ENCODE assay signal across 18 cellular contexts in genomic region chr6:126811307-126811706, GRCh38.
DNase-seq lines count a peak whose midpoint lies in the region; ATAC-seq, FAIRE-seq and TF ChIP-seq lines count a peak whose summit lies in the region.
"Had no signal": no experiment of that assay in that cellular context is flagged by ENCODE, and none has a peak within 500 bp of the region (broad histone marks: within the 10 kb centered on the region; RNA-seq: fewer than 3 reads in every experiment).

No MANE protein-coding gene starts in this region.

- no peak overlapping the region for H3K9ac ChIP-seq in GM23248
- H3K9ac ChIP-seq: BLaER1 treated with 17β-estradiol and CSF1 and Interleukin-3, amounts not matched to agents 10 nM and 100 nM had no signal

- H3K36me3 ChIP-seq in GM23248 (ENCODE audit: low read depth) (no peaks in the 10 kb centered on the region), gastroesophageal sphincter (no peaks in the 10 kb centered on the region)
- H3K36me3 ChIP-seq: BLaER1 treated with 17β-estradiol and CSF1 and Interleukin-3, amounts not matched to agents 10 nM and 100 nM; tibial nerve had no signal

- in situ Hi-C loops in GM23248 (cut with MboI), result no loop called here
- in situ Hi-C loops in GM13977 (cut with MboI; ENCODE audit: low pct_unique_long_range_greater_than_20kb, low sequenced_read_pairs, unreplicated experiment), result no loop called here

- TF ChIP-seq POLR2A in gastroesophageal sphincter (IDR thresholded peaks at IDR 0.05), result no peak

- H3K27me3 ChIP-seq in GM23248 (replicated peaks; ENCODE audit: insufficient read depth), result no peaks in the 10 kb centered on the region
- no peaks in the 10 kb centered on the region for H3K27me3 ChIP-seq in gastroesophageal sphincter
- H3K27me3 ChIP-seq in dorsolateral prefrontal cortex, result peaks cover 0 to 22% (median 0%) of the 10 kb centered on the region in 45 donors
- H3K27me3 ChIP-seq: BLaER1 treated with 17β-estradiol and CSF1 and Interleukin-3, amounts not matched to agents 10 nM and 100 nM; tibial nerve had no signal

- no peak for TF ChIP-seq EP300 in gastroesophageal sphincter (IDR thresholded peaks at IDR 0.05)

- no peak for FAIRE-seq in D721Med (lab: Jason Lieb, UNC)
- FAIRE-seq: H1 had no signal

- H3K4me1 ChIP-seq in GM23248 (ENCODE audit: insufficient read depth) (peaks cover 16% of the 10 kb centered on the region), gastroesophageal sphincter (peaks cover 0 to 29% (median 3%) of the 10 kb centered on the region in 3 donors)
- H3K4me1 ChIP-seq: BLaER1 treated with 17β-estradiol and CSF1 and Interleukin-3, amounts not matched to agents 10 nM and 100 nM had no signal

- intact Hi-C loops in sciatic nerve (cut with DNase I), result no loop called here
- intact Hi-C loops in dorsolateral prefrontal cortex (cut with DNase I), result no loop called here

- peak; percentile 62 for DNase-seq in GM23248
- peak; percentile 40 to 51 for DNase-seq in cardiac fibroblast (ENCODE audit: low read depth in 2 of 2)
- DNase-seq in sciatic nerve (ENCODE audit: low spot score), result no peak
- no peak for DNase-seq in D721Med (ENCODE audit: insufficient read length, low spot score)
- no peak for DNase-seq in dorsolateral prefrontal cortex
- DNase-seq in GM13977 (ENCODE audit: low spot score), result no peak
- DNase-seq: activated CD4-positive, alpha-beta T cell treated with anti-CD3 and anti-CD28 coated beads for 4 hours; activated effector memory CD4-positive, alpha-beta T cell treated with anti-CD3 and anti-CD28 coated beads, Interleukin-2, amount 50 U/mL, for 16 hours; amygdala; DMS 273 treated with DMSO at 0.1 percent for 48 hours; erythroblast; NCI-H2081 treated with DMSO at 0.1 percent for 48 hours; NCI-H524 treated with DMSO at 0.1 percent for 48 hours had no signal

- H4K20me1 ChIP-seq in GM23248 (ENCODE audit: insufficient read depth), result no peaks in the 10 kb centered on the region
- H4K20me1 ChIP-seq: BLaER1 treated with 17β-estradiol and CSF1 and Interleukin-3, amounts not matched to agents 10 nM and 100 nM had no signal

- H3K9me3 ChIP-seq in GM23248 (ENCODE audit: low read depth) (no peaks in the 10 kb centered on the region), gastroesophageal sphincter (no peaks in the 10 kb centered on the region)
- H3K9me3 ChIP-seq: BLaER1 treated with 17β-estradiol and CSF1 and Interleukin-3, amounts not matched to agents 10 nM and 100 nM; tibial nerve had no signal

- no peaks in the 10 kb centered on the region for H3K79me2 ChIP-seq in GM23248 (ENCODE audit: insufficient read depth)

- ATAC-seq in gastroesophageal sphincter, result peak; percentile 59
- peak; percentile 89 for ATAC-seq in sciatic nerve
- ATAC-seq in HG03108 (IDR thresholded peaks at IDR 0.05; ENCODE audit: unreplicated experiment), result no peak

- H3K4me3 ChIP-seq in GM23248 (0 out of 2 replicates have a peak overlapping the region, but pooled peaks have one; percentile 8), cardiac fibroblast (replicated peaks in 1 of 2; ENCODE audit: low read depth in 2 of 2, low read length in 2 of 2) (no peak overlapping the region), gastroesophageal sphincter (no peak overlapping the region), dorsolateral prefrontal cortex (no peak overlapping the region)
- H3K4me3 ChIP-seq: BLaER1 treated with 17β-estradiol and CSF1 and Interleukin-3, amounts not matched to agents 10 nM and 100 nM; tibial nerve had no signal

- peak overlapping the region; percentile 43 for H2AFZ ChIP-seq in GM23248

- TF ChIP-seq CTCF in cardiac fibroblast (IDR thresholded peaks at IDR 0.05; ENCODE audit: low read depth, low read length) (no peak), gastroesophageal sphincter (IDR thresholded peaks at IDR 0.05) (no peak), D721Med (IDR thresholded peaks at IDR 0.05; ENCODE audit: insufficient read depth, missing control alignments) (no peak), dorsolateral prefrontal cortex (IDR thresholded peaks at IDR 0.05 in 54 of 56, conservative IDR thresholded peaks at IDR 0.05 in 2 of 56; ENCODE audit: low read depth in 1 of 56, partially characterized antibody in 56 of 56) (no peak), GM13977 (IDR thresholded peaks at IDR 0.05; ENCODE audit: extremely low read depth, insufficient read depth, missing control alignments) (no peak)

- WGBS in GM23248 (ENCODE audit: low coverage in 1 of 2, low lambda C conversion rate in 2 of 2, missing lambda C conversion rate in 2 of 2), 2 experiments, result 7 to 9% methylated on average over 3 of the region's 3 CpGs
- 5 to 6% methylated on average over 3 of the region's 3 CpGs for WGBS in gastroesophageal sphincter (ENCODE audit: low coverage in 1 of 2), 2 donors

- H3K27ac ChIP-seq in GM23248 (no peak overlapping the region), gastroesophageal sphincter (peak overlapping the region; percentile 15 to 39 (median 24)), dorsolateral prefrontal cortex (no peak overlapping the region)
- H3K27ac ChIP-seq: BLaER1 treated with 17β-estradiol and CSF1 and Interleukin-3, amounts not matched to agents 10 nM and 100 nM had no signal

- peak overlapping the region; percentile 12 for H3K4me2 ChIP-seq in GM23248 (ENCODE audit: unreplicated experiment)
- H3K4me2 ChIP-seq: BLaER1 treated with 17β-estradiol and CSF1 and Interleukin-3, amounts not matched to agents 10 nM and 100 nM had no signal

- H3K9me2 ChIP-seq in GM23248 (ENCODE audit: insufficient read depth), result no peaks in the 10 kb centered on the region

- H3F3A ChIP-seq in GM23248 (ENCODE audit: insufficient read depth), result 0 out of 2 replicates have a peak, but pooled peaks cover 4% of the 10 kb centered on the region

Comparison
In these comparisons a context has a peak if more than half of its experiments do, and no peak if none do; other contexts are left out.
1. DNase-seq: peak in GM23248 (single experiment) and cardiac fibroblast (2 of 2); none in sciatic nerve (single experiment), D721Med (single experiment), dorsolateral prefrontal cortex (0 of 10) and GM13977 (single experiment).
2. H3K27ac ChIP-seq: peak in gastroesophageal sphincter (4 of 4); none in GM23248 (single experiment) and dorsolateral prefrontal cortex (0 of 59).